ENCODE assay signal across 1 cellular context in genomic region chr1:162902372-162902771, GRCh38.
TF ChIP-seq lines count a peak whose summit lies in the region.

No MANE protein-coding gene starts in this region.

TF ChIP-seq in GM23338, 12 proteins besides CTCF, POLR2A, EP300 and RAD21:
- no peak for TF ChIP-seq REST (IDR thresholded peaks at IDR 0.05; ENCODE audit: unreplicated experiment)
- no peak for TF ChIP-seq STAT1 (IDR thresholded peaks at IDR 0.05; ENCODE audit: unreplicated experiment)
- no peak for TF ChIP-seq ZNF114 (CRISPR knock-in tag; IDR thresholded peaks at IDR 0.05)
- TF ChIP-seq CREB1 (CRISPR knock-in tag; IDR thresholded peaks at IDR 0.05; ENCODE audit: low read depth) = no peak
- TF ChIP-seq ZNF331 (CRISPR knock-in tag; IDR thresholded peaks at IDR 0.05; ENCODE audit: low read depth) = no peak
- no peak for TF ChIP-seq JUNB (IDR thresholded peaks at IDR 0.05; ENCODE audit: unreplicated experiment)
- no peak for TF ChIP-seq POLR2AphosphoS5 (IDR thresholded peaks at IDR 0.05; ENCODE audit: low read depth)
- TF ChIP-seq NANOG (IDR thresholded peaks at IDR 0.05; ENCODE audit: borderline replicate concordance) = no peak
- TF ChIP-seq ETS1 (IDR thresholded peaks at IDR 0.05) = no peak
- no peak for TF ChIP-seq ZNF462 (CRISPR knock-in tag; IDR thresholded peaks at IDR 0.05)
- no peak for TF ChIP-seq EZH2 (IDR thresholded peaks at IDR 0.05; ENCODE audit: low read depth, unreplicated experiment)
- TF ChIP-seq EZH2phosphoT487 (IDR thresholded peaks at IDR 0.05; ENCODE audit: unreplicated experiment) = no peak
